ENCODE assay signal across 8 cellular contexts in the genomic region with DNA sequence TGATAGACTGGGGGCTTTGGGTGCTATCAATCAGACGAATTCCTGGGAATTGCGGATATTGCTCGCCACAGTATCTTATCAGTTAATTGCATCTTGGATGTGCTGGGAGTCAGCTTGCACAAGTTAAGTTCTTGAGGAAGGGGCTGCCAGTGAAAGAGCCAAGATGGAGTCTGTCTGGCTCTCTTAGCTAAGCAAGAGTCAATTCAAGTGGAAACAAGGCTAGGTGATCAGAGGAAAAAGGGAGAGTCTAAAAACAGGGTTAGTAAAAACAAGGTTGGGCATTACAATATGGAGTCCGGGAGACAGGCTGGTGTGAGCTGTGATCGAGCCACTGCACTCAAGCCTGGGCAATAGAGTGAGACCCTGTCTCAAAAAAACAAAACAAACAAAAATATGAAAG. TPM values are rescaled to one million over a fixed set of nuclear protein-coding genes. Genes with fewer than 3 reads are reported as not detected.
DNase-seq lines count a peak whose midpoint lies in the region; ATAC-seq, FAIRE-seq and TF ChIP-seq lines count a peak whose summit lies in the region.
"Not testable (repeated sequence)": the region's sequence is repeated elsewhere in the genome, so short reads cannot be mapped to it uniquely, and the experiment has no call there.

No MANE protein-coding gene starts in this region.

- not testable (repeated sequence) for TF ChIP-seq RAD21 in K562 (CRISPR knock-in tag; conservative IDR thresholded peaks at IDR 0.05 in 1 of 2, IDR thresholded peaks at IDR 0.05 in 1 of 2)

- BruUV-seq in K562 (replicated peaks; lab: Mats Ljungman, UMichigan), result not testable (repeated sequence)

- CTCF ChIA-PET in CD4-positive, alpha-beta memory T cell (lab: Charles Lee; ENCODE audit: partially characterized antibody); K562 (lab: Yijun Ruan, JAX; ENCODE audit: low intra/inter-chr PET ratio): not testable (repeated sequence)
- CTCF ChIA-PET in activated B cell treated with CpG ODN at 0.5 μM for 24 hours (lab: Charles Lee), result interaction anchor here (0.7 kb wide), 1 partner anchor 289 kb away, joined by 3 read pairs; no protein-coding TSS in a partner anchor

- H3K79me2 ChIP-seq in K562 (ENCODE audit: control insufficient read depth, insufficient read depth, low read length), result peaks cover 67% of the 10 kb centered on the region

- H3K36me3 Mint-ChIP-seq in CD4-positive, alpha-beta memory T cell, result peaks cover 11 to 21% of the 10 kb centered on the region in 2 donors
- not testable (repeated sequence) for H3K36me3 Mint-ChIP-seq in IgD-negative memory B cell; glutamatergic neuron (ENCODE audit: unreplicated experiment)
- peaks cover 27% of the 10 kb centered on the region for H3K36me3 Mint-ChIP-seq in activated B cell treated with CpG ODN at 0.5 μM for 24 hours (ENCODE audit: low read depth)
- peaks cover 14% of the 10 kb centered on the region for H3K36me3 Mint-ChIP-seq in activated T-helper 1 cell treated with anti-CD3 and anti-CD28 coated beads, Interleukin-12 subunit alpha, Interleukin-12 subunit beta, Interleukin-2, Interleukin-4 antibody, amounts not matched to agents 30 ng/mL and 10 ng/mL and 1 ng/mL, durations not matched to agents 14 hours and 24 hours and 36 hours (ENCODE audit: low read depth)
- peaks cover 20% of the 10 kb centered on the region for H3K36me3 Mint-ChIP-seq in natural killer cell treated with Interleukin-12 subunit alpha and Interleukin-12 subunit beta and Interleukin-15 and Interleukin-18, amount 100 ng/mL, for 72 hours
- peaks cover 16 to 19% of the 10 kb centered on the region in 2 donors for H3K36me3 Mint-ChIP-seq in stimulated activated naive B cell treated with anti-CD40 and anti-IgM and Interleukin-4, amounts not matched to agents 10 μg/mL and 1 μg/mL and 100 μg/mL, for 72 hours

- DNase-seq in CD4-positive, alpha-beta memory T cell; activated B cell treated with CpG ODN at 0.5 μM for 24 hours; activated T-helper 1 cell treated with anti-CD3 and anti-CD28 coated beads, Interleukin-12 subunit alpha, Interleukin-12 subunit beta, Interleukin-2, Interleukin-4 antibody, amounts not matched to agents 30 ng/mL and 10 ng/mL and 1 ng/mL, durations not matched to agents 14 hours and 24 hours and 36 hours (ENCODE audit: low spot score); K562 (ENCODE audit: extremely low read depth in 1 of 4, low spot score in 3 of 4); glutamatergic neuron; natural killer cell treated with Interleukin-12 subunit alpha and Interleukin-12 subunit beta and Interleukin-15 and Interleukin-18, amount 100 ng/mL, for 72 hours (ENCODE audit: low spot score); stimulated activated naive B cell treated with anti-CD40 and anti-IgM and Interleukin-4, amounts not matched to agents 10 μg/mL and 1 μg/mL and 100 μg/mL, for 72 hours: not testable (repeated sequence)

- not testable (repeated sequence) for H3K27me3 ChIP-seq in CD4-positive, alpha-beta memory T cell (ENCODE audit: insufficient read depth, low read length); K562 (ENCODE audit: control insufficient read depth in 2 of 2, insufficient read depth in 2 of 2, low read length in 2 of 2)

- H3K9ac ChIP-seq in K562 (ENCODE audit: insufficient read depth in 1 of 2, low read depth in 2 of 2, low read length in 2 of 2), result not testable (repeated sequence)

- H3K27ac ChIP-seq in CD4-positive, alpha-beta memory T cell (ENCODE audit: low read depth, low read length); K562 (ENCODE audit: extremely low read depth, low read depth, low read length): not testable (repeated sequence)

- H4K20me1 ChIP-seq in K562 (replicated peaks; ENCODE audit: control insufficient read depth, insufficient read depth, low read length), result not testable (repeated sequence)

- intact Hi-C loops in CD4-positive, alpha-beta memory T cell (cut with micrococcal nuclease); activated T-helper 1 cell treated with anti-CD3 and anti-CD28 coated beads, Interleukin-12 subunit alpha, Interleukin-12 subunit beta, Interleukin-2, Interleukin-4 antibody, amounts not matched to agents 30 ng/mL and 10 ng/mL and 1 ng/mL, durations not matched to agents 14 hours and 24 hours and 36 hours (cut with micrococcal nuclease); K562 (cut with micrococcal nuclease): not testable (repeated sequence)
- intact Hi-C loops in activated B cell treated with CpG ODN at 0.5 μM for 24 hours (cut with micrococcal nuclease), result loop anchor here (5.0 kb wide), 1 partner anchor 747 kb away; a partner anchor contains a TSS

- POLR2A ChIA-PET in CD4-positive, alpha-beta memory T cell (lab: Charles Lee; ENCODE audit: partially characterized antibody), result not testable (repeated sequence)
- POLR2A ChIA-PET in activated B cell treated with CpG ODN at 0.5 μM for 24 hours (lab: Charles Lee), result interaction anchor here (0.6 kb wide), 1 partner anchor 284 kb away, joined by 3 read pairs; no protein-coding TSS in a partner anchor
- POLR2A ChIA-PET in K562 (lab: Yijun Ruan, JAX), result interaction anchor here (0.7 kb wide), 1 partner anchor 566 kb away, joined by 3 read pairs; no protein-coding TSS in a partner anchor

- ATAC-seq in activated B cell treated with CpG ODN at 0.5 μM for 24 hours (ENCODE audit: low read depth); K562; natural killer cell treated with Interleukin-12 subunit alpha and Interleukin-12 subunit beta and Interleukin-15 and Interleukin-18, amount 100 ng/mL, for 72 hours; stimulated activated naive B cell treated with anti-CD40 and anti-IgM and Interleukin-4, amounts not matched to agents 10 μg/mL and 1 μg/mL and 100 μg/mL, for 72 hours (replicated peaks): not testable (repeated sequence)

- H3K4me3 ChIP-seq in CD4-positive, alpha-beta memory T cell (ENCODE audit: low read length in 2 of 2); K562: not testable (repeated sequence)

- H3K36me3 ChIP-seq in CD4-positive, alpha-beta memory T cell (ENCODE audit: insufficient read depth, low read length), result not testable (repeated sequence)
- H3K36me3 ChIP-seq in K562 (ENCODE audit: control insufficient read depth, insufficient read depth, low read length), result peaks cover 21% of the 10 kb centered on the region

- in situ Hi-C loops in K562 (cut with MboI), result not testable (repeated sequence)

- TF ChIP-seq POLR2A in K562 (conservative IDR thresholded peaks at IDR 0.05), result not testable (repeated sequence)

- TF ChIP-seq CTCF in activated B cell treated with CpG ODN at 0.5 μM for 24 hours (IDR thresholded peaks at IDR 0.05); K562 (IDR thresholded peaks at IDR 0.05 in 2 of 3, conservative IDR thresholded peaks at IDR 0.05 in 1 of 3; ENCODE audit: insufficient read depth in 2 of 3, low read depth in 1 of 3, low read length in 3 of 3); glutamatergic neuron (IDR thresholded peaks at IDR 0.05; ENCODE audit: partially characterized antibody, unreplicated experiment): not testable (repeated sequence)

- not testable (repeated sequence) for H3K9me3 Mint-ChIP-seq in CD4-positive, alpha-beta memory T cell; IgD-negative memory B cell; activated B cell treated with CpG ODN at 0.5 μM for 24 hours; activated T-helper 1 cell treated with anti-CD3 and anti-CD28 coated beads, Interleukin-12 subunit alpha, Interleukin-12 subunit beta, Interleukin-2, Interleukin-4 antibody, amounts not matched to agents 30 ng/mL and 10 ng/mL and 1 ng/mL, durations not matched to agents 14 hours and 24 hours and 36 hours; glutamatergic neuron (ENCODE audit: unreplicated experiment); natural killer cell treated with Interleukin-12 subunit alpha and Interleukin-12 subunit beta and Interleukin-15 and Interleukin-18, amount 100 ng/mL, for 72 hours; stimulated activated naive B cell treated with anti-CD40 and anti-IgM and Interleukin-4, amounts not matched to agents 10 μg/mL and 1 μg/mL and 100 μg/mL, for 72 hours

- H3K4me1 ChIP-seq in CD4-positive, alpha-beta memory T cell (ENCODE audit: insufficient read depth, low read length), result peaks cover 38% of the 10 kb centered on the region
- peaks cover 23 to 26% of the 10 kb centered on the region in 2 experiments; a peak in 4 of 5 replicates for H3K4me1 ChIP-seq in K562 (replicated peaks in 1 of 2; ENCODE audit: control insufficient read depth in 2 of 2, insufficient read depth in 2 of 2, low read length in 2 of 2)

- H3K27me3 Mint-ChIP-seq in CD4-positive, alpha-beta memory T cell; IgD-negative memory B cell; activated B cell treated with CpG ODN at 0.5 μM for 24 hours; activated T-helper 1 cell treated with anti-CD3 and anti-CD28 coated beads, Interleukin-12 subunit alpha, Interleukin-12 subunit beta, Interleukin-2, Interleukin-4 antibody, amounts not matched to agents 30 ng/mL and 10 ng/mL and 1 ng/mL, durations not matched to agents 14 hours and 24 hours and 36 hours (ENCODE audit: insufficient read depth); glutamatergic neuron (ENCODE audit: unreplicated experiment); natural killer cell treated with Interleukin-12 subunit alpha and Interleukin-12 subunit beta and Interleukin-15 and Interleukin-18, amount 100 ng/mL, for 72 hours; stimulated activated naive B cell treated with anti-CD40 and anti-IgM and Interleukin-4, amounts not matched to agents 10 μg/mL and 1 μg/mL and 100 μg/mL, for 72 hours: not testable (repeated sequence)

- 64% methylated on average over 5 of the region's 5 CpGs for WGBS in K562 (ENCODE audit: insufficient coverage, low coverage, missing lambda C conversion rate)

- not testable (repeated sequence) for H3K4me2 ChIP-seq in K562 (ENCODE audit: insufficient read depth, low read length)

- peak overlapping the region; percentile 92 for H2AFZ ChIP-seq in K562 (ENCODE audit: low read depth, low read length)

- not testable (repeated sequence) for TF ChIP-seq EP300 in K562 (IDR thresholded peaks at IDR 0.05; ENCODE audit: low read length)

- H3K4me3 Mint-ChIP-seq in CD4-positive, alpha-beta memory T cell, result peak overlapping the region; percentile 38 to 100 (median 66)
- H3K4me3 Mint-ChIP-seq in IgD-negative memory B cell (peak overlapping the region; percentile 44 to 97 (median 77)), activated B cell treated with CpG ODN at 0.5 μM for 24 hours (peak overlapping the region; percentile 33), glutamatergic neuron (ENCODE audit: unreplicated experiment) (peak overlapping the region; percentile 48)
- peak overlapping the region; percentile 94 for H3K4me3 Mint-ChIP-seq in activated T-helper 1 cell treated with anti-CD3 and anti-CD28 coated beads, Interleukin-12 subunit alpha, Interleukin-12 subunit beta, Interleukin-2, Interleukin-4 antibody, amounts not matched to agents 30 ng/mL and 10 ng/mL and 1 ng/mL, durations not matched to agents 14 hours and 24 hours and 36 hours
- peak overlapping the region; percentile 96 for H3K4me3 Mint-ChIP-seq in natural killer cell treated with Interleukin-12 subunit alpha and Interleukin-12 subunit beta and Interleukin-15 and Interleukin-18, amount 100 ng/mL, for 72 hours
- peak overlapping the region in 1 of 2 donors; percentile 96 for H3K4me3 Mint-ChIP-seq in stimulated activated naive B cell treated with anti-CD40 and anti-IgM and Interleukin-4, amounts not matched to agents 10 μg/mL and 1 μg/mL and 100 μg/mL, for 72 hours

- peak overlapping the region in 5 of 7 donors; percentile 0 to 97 (median 72) for H3K27ac Mint-ChIP-seq in CD4-positive, alpha-beta memory T cell
- H3K27ac Mint-ChIP-seq in IgD-negative memory B cell (peak overlapping the region in 2 of 3 donors; percentile 88 to 98), activated B cell treated with CpG ODN at 0.5 μM for 24 hours (peak overlapping the region; percentile 97)
- H3K27ac Mint-ChIP-seq in activated T-helper 1 cell treated with anti-CD3 and anti-CD28 coated beads, Interleukin-12 subunit alpha, Interleukin-12 subunit beta, Interleukin-2, Interleukin-4 antibody, amounts not matched to agents 30 ng/mL and 10 ng/mL and 1 ng/mL, durations not matched to agents 14 hours and 24 hours and 36 hours; glutamatergic neuron (ENCODE audit: unreplicated experiment): not testable (repeated sequence)
- peak overlapping the region; percentile 84 to 95 for H3K27ac Mint-ChIP-seq in natural killer cell treated with Interleukin-12 subunit alpha and Interleukin-12 subunit beta and Interleukin-15 and Interleukin-18, amount 100 ng/mL, for 72 hours
- H3K27ac Mint-ChIP-seq in stimulated activated naive B cell treated with anti-CD40 and anti-IgM and Interleukin-4, amounts not matched to agents 10 μg/mL and 1 μg/mL and 100 μg/mL, for 72 hours, result peak overlapping the region; percentile 96

- H3K9me3 ChIP-seq in CD4-positive, alpha-beta memory T cell (ENCODE audit: control insufficient read depth in 1 of 2, low read length in 2 of 2); K562 (replicated peaks; ENCODE audit: control insufficient read depth, insufficient read depth, low read depth, low read length): not testable (repeated sequence)

- not testable (repeated sequence) for FAIRE-seq in K562 (lab: Jason Lieb, UNC)

- peaks cover 38 to 73% (median 53%) of the 10 kb centered on the region in 4 donors for H3K4me1 Mint-ChIP-seq in CD4-positive, alpha-beta memory T cell
- H3K4me1 Mint-ChIP-seq in IgD-negative memory B cell (peaks cover 29 to 42% (median 39%) of the 10 kb centered on the region in 3 donors), activated B cell treated with CpG ODN at 0.5 μM for 24 hours (peaks cover 58% of the 10 kb centered on the region)
- H3K4me1 Mint-ChIP-seq in activated T-helper 1 cell treated with anti-CD3 and anti-CD28 coated beads, Interleukin-12 subunit alpha, Interleukin-12 subunit beta, Interleukin-2, Interleukin-4 antibody, amounts not matched to agents 30 ng/mL and 10 ng/mL and 1 ng/mL, durations not matched to agents 14 hours and 24 hours and 36 hours (ENCODE audit: low read depth), result peaks cover 18% of the 10 kb centered on the region
- H3K4me1 Mint-ChIP-seq in glutamatergic neuron (ENCODE audit: low read depth, unreplicated experiment), result not testable (repeated sequence)
- H3K4me1 Mint-ChIP-seq in natural killer cell treated with Interleukin-12 subunit alpha and Interleukin-12 subunit beta and Interleukin-15 and Interleukin-18, amount 100 ng/mL, for 72 hours (ENCODE audit: low read depth in 2 of 2), result peaks cover 35 to 44% of the 10 kb centered on the region in 2 donors
- H3K4me1 Mint-ChIP-seq in stimulated activated naive B cell treated with anti-CD40 and anti-IgM and Interleukin-4, amounts not matched to agents 10 μg/mL and 1 μg/mL and 100 μg/mL, for 72 hours, result peaks cover 25 to 45% of the 10 kb centered on the region in 2 donors

- H3K9me1 ChIP-seq in K562 (ENCODE audit: control insufficient read depth, insufficient read depth, low read length), result not testable (repeated sequence)

RNA-seq across cellular contexts. Expression of a gene that starts 1.4 kb away (rescaled TPM):
- total RNA-seq in CD4-positive, alpha-beta memory T cell, result 10 to 100 TPM; 17.0 to 19.1 TPM
- polyA plus RNA-seq in CD4-positive, alpha-beta memory T cell, result 10 to 100 TPM in 1 of 2 donors, 1 to 10 TPM in 1; 3.3 to 10.5 TPM
- polyA plus RNA-seq in IgD-negative memory B cell (8.4 TPM), K562 (2011; rRNA removed) (15.1 and 19.8 TPM in 2 replicates), K562 (2014; fragmentation: Illumina TruSeq; extraction: Trizol) (28.4 and 36.8 TPM in 2 replicates), K562 (2014; fragmentation: Nextera tagmentation; extraction: Ambion mirVana) (10 to 100 TPM; 10.3 to 15.0 TPM), K562 (2014; rRNA removed) (19.9 and 22.6 TPM in 2 replicates)
- total RNA-seq in activated B cell treated with CpG ODN at 0.5 μM for 24 hours (21.2 and 23.2 TPM in 2 replicates), K562 (2014; rRNA removed) (34.7 and 46.8 TPM in 2 replicates), K562 (2014; rRNA removed; fragmentation: Illumina TruSeq; extraction: Trizol) (38.9 and 41.7 TPM in 2 replicates), K562 (2015; rRNA removed; fragmentation: Illumina TruSeq; extraction: Trizol) (46.9 and 48.2 TPM in 2 replicates), K562 (2021) (41.3 and 44.4 TPM in 2 replicates), glutamatergic neuron (ENCODE audit: unreplicated experiment) (13.9 TPM)
- total RNA-seq in activated T-helper 1 cell treated with anti-CD3 and anti-CD28 coated beads, Interleukin-12 subunit alpha, Interleukin-12 subunit beta, Interleukin-2, Interleukin-4 antibody, amounts not matched to agents 30 ng/mL and 10 ng/mL and 1 ng/mL, durations not matched to agents 14 hours and 24 hours and 36 hours, result 36.4 and 40.2 TPM in 2 replicates
- 28.3 and 36.3 TPM in 2 replicates for total RNA-seq in K562 (2011; cell fraction: chromatin; rRNA removed; ENCODE audit: low replicate concordance)
- total RNA-seq in K562 (2011; cell fraction: nucleolus; rRNA removed), result 12.5 and 14.3 TPM in 2 replicates
- total RNA-seq in K562 (2011; cell fraction: nucleoplasm; rRNA removed), result 16.5 and 16.6 TPM in 2 replicates
- polyA plus RNA-seq in K562 (2011; cell fraction: cytosol; rRNA removed), result 14.7 and 18.6 TPM in 2 replicates
- polyA plus RNA-seq in K562 (2011; cell fraction: nucleus; rRNA removed), result 15.4 and 22.1 TPM in 2 replicates
- 12.7 and 19.7 TPM in 2 replicates for polyA plus RNA-seq in K562 (2012)
- 37.3 and 43.7 TPM in 2 replicates for polyA minus RNA-seq in K562 (2011; rRNA and poly(A)+ RNA removed)
- polyA minus RNA-seq in K562 (2011; cell fraction: cytosol; rRNA and poly(A)+ RNA removed), result 22.1 and 34.6 TPM in 2 replicates
- 11.2 and 15.7 TPM in 2 replicates for polyA minus RNA-seq in K562 (2011; cell fraction: nucleus; rRNA and poly(A)+ RNA removed)
- total RNA-seq in natural killer cell treated with Interleukin-12 subunit alpha and Interleukin-12 subunit beta and Interleukin-15 and Interleukin-18, amount 100 ng/mL, for 72 hours, result 10 to 100 TPM; 24.7 to 49.8 TPM

RNA-seq across cellular contexts. Expression of a gene that starts 1.5 kb away (rescaled TPM):
- 10 to 100 TPM; 28.0 to 33.1 TPM for total RNA-seq in CD4-positive, alpha-beta memory T cell
- polyA plus RNA-seq in CD4-positive, alpha-beta memory T cell, result 100 to 1,000 TPM in 1 of 2 donors, 10 to 100 TPM in 1; 97.0 to 101 TPM
- polyA plus RNA-seq in IgD-negative memory B cell, result 87.4 TPM
- 41.9 and 42.6 TPM in 2 replicates for total RNA-seq in activated B cell treated with CpG ODN at 0.5 μM for 24 hours
- total RNA-seq in activated T-helper 1 cell treated with anti-CD3 and anti-CD28 coated beads, Interleukin-12 subunit alpha, Interleukin-12 subunit beta, Interleukin-2, Interleukin-4 antibody, amounts not matched to agents 30 ng/mL and 10 ng/mL and 1 ng/mL, durations not matched to agents 14 hours and 24 hours and 36 hours, result 73.1 and 78.1 TPM in 2 replicates
- 9.4 and 24.4 TPM in 2 replicates for total RNA-seq in K562 (2011; cell fraction: chromatin; rRNA removed; ENCODE audit: low replicate concordance)
- 3.7 and 5.7 TPM in 2 replicates for total RNA-seq in K562 (2011; cell fraction: nucleolus; rRNA removed)
- 12.1 and 27.2 TPM in 2 replicates for total RNA-seq in K562 (2011; cell fraction: nucleoplasm; rRNA removed)
- 49.0 and 54.0 TPM in 2 replicates for total RNA-seq in K562 (2014; rRNA removed)
- total RNA-seq in K562 (2014; rRNA removed; fragmentation: Illumina TruSeq; extraction: Trizol), result 42.9 and 48.2 TPM in 2 replicates
- total RNA-seq in K562 (2015; rRNA removed; fragmentation: Illumina TruSeq; extraction: Trizol), result 40.4 and 41.1 TPM in 2 replicates
- 90.3 and 98.4 TPM in 2 replicates for total RNA-seq in K562 (2021)
- 86.3 and 114 TPM in 2 replicates for polyA plus RNA-seq in K562 (2011; rRNA removed)
- polyA plus RNA-seq in K562 (2011; cell fraction: cytosol; rRNA removed), result 73.5 and 77.0 TPM in 2 replicates
- 24.4 and 26.1 TPM in 2 replicates for polyA plus RNA-seq in K562 (2011; cell fraction: nucleus; rRNA removed)
- 59.9 and 96.6 TPM in 2 replicates for polyA plus RNA-seq in K562 (2012)
- 67.0 and 102 TPM in 2 replicates for polyA plus RNA-seq in K562 (2014; fragmentation: Illumina TruSeq; extraction: Trizol)
- 100 to 1,000 TPM; 411 to 424 TPM for polyA plus RNA-seq in K562 (2014; fragmentation: Nextera tagmentation; extraction: Ambion mirVana)
- polyA plus RNA-seq in K562 (2014; rRNA removed), result 143 and 151 TPM in 2 replicates
- polyA minus RNA-seq in K562 (2011; rRNA and poly(A)+ RNA removed), result 68.5 and 68.8 TPM in 2 replicates
- 22.9 and 27.5 TPM in 2 replicates for polyA minus RNA-seq in K562 (2011; cell fraction: cytosol; rRNA and poly(A)+ RNA removed)
- 3.6 and 8.4 TPM in 2 replicates for polyA minus RNA-seq in K562 (2011; cell fraction: nucleus; rRNA and poly(A)+ RNA removed)
- total RNA-seq in glutamatergic neuron (ENCODE audit: unreplicated experiment), result 38.4 TPM
- total RNA-seq in natural killer cell treated with Interleukin-12 subunit alpha and Interleukin-12 subunit beta and Interleukin-15 and Interleukin-18, amount 100 ng/mL, for 72 hours, result 10 to 100 TPM; 54.6 to 56.2 TPM
